29 cellular contexts compared by ENCODE assay signal in the genomic region with DNA sequence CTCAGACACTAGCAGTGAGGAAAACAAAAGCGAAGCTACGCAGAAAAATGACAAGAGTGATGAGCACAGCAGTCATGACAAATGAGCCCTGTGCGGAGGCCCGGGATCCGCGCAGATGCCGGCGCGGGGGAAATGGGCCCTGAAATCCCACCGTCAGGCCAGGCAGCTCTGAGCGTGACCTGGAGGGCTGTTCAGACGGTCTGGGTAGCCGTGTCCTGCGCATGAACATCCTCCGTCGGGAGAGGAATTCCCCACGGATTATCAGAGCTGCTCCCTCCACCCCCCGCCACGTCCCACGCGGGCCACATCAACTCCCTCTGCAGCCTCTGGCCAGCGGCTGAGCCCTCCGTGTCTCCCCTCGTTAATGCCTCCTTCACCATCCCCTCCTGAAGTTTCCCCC. TPM values are rescaled to one million over a fixed set of nuclear protein-coding genes. Genes with fewer than 3 reads are reported as not detected.
DNase-seq lines count a peak whose midpoint lies in the region; ATAC-seq and TF ChIP-seq lines count a peak whose summit lies in the region.
"Had no signal": no experiment of that assay in that cellular context is flagged by ENCODE, and none has a peak within 500 bp of the region (broad histone marks: within the 10 kb centered on the region; RNA-seq: fewer than 3 reads in every experiment).

No MANE protein-coding gene starts in this region.

- DNase-seq in Right ventricle myocardium superior: peak; percentile 40
- no peak for DNase-seq in right cardiac atrium
- DNase-seq in coronary artery (ENCODE audit: low spot score): no peak
- no peak for DNase-seq in transverse colon
- DNase-seq in dermis blood vessel endothelial cell: no peak
- no peak for DNase-seq in NCI-H128 (lab: John Stamatoyannopoulos, UW; ENCODE audit: unreplicated experiment)
- no peak for DNase-seq in UCSD-AML1 (lab: John Stamatoyannopoulos, UW; ENCODE audit: unreplicated experiment)
- DNase-seq: activated naive CD4-positive, alpha-beta T cell treated with anti-CD3 and anti-CD28 coated beads for 36 hours; activated T-cell treated with anti-CD3 and anti-CD28 coated beads, Interleukin-2, amount 50 U/mL, for 72 hours; brain microvascular endothelial cell; CD8-positive, alpha-beta T cell; DMS 273 treated with DMSO at 0.1 percent for 48 hours; effector CD4-positive, alpha-beta T cell; foreskin fibroblast; IMR-90; left colon; naive B cell; NCI-H187 treated with DMSO at 0.1 percent for 48 hours; NCI-H524 treated with DMSO at 0.1 percent for 48 hours; SIG-M5; stimulated activated CD4-positive, alpha-beta T cell treated with anti-CD3 and anti-CD28 coated beads, Interleukin-4, amount 100 ng/mL, for 4 hours; substantia nigra; SW 1271; T-helper 9 cell had no signal

- H3K27ac Mint-ChIP-seq in nephron: peak overlapping the region; percentile 92 to 94 (median 93)
- H3K27ac Mint-ChIP-seq: activated naive CD4-positive, alpha-beta T cell treated with anti-CD3 and anti-CD28 coated beads for 36 hours; activated T-cell treated with anti-CD3 and anti-CD28 coated beads, Interleukin-2, amount 50 U/mL, for 72 hours; CD8-positive, alpha-beta T cell; stimulated activated memory B cell treated with anti-CD40 and anti-IgM and Interleukin-4, amounts not matched to agents 10 μg/mL and 1 μg/mL and 100 μg/mL, for 72 hours had no signal

- peaks cover 10% of the 10 kb centered on the region for H3K36me3 Mint-ChIP-seq in nephron (ENCODE audit: low read depth)
- H3K36me3 Mint-ChIP-seq: CD8-positive, alpha-beta T cell; naive B cell; stimulated activated memory B cell treated with anti-CD40 and anti-IgM and Interleukin-4, amounts not matched to agents 10 μg/mL and 1 μg/mL and 100 μg/mL, for 72 hours had no signal

- H3K27me3 ChIP-seq in right cardiac atrium (ENCODE audit: control insufficient read depth, insufficient read depth) (no peaks in the 10 kb centered on the region), transverse colon (no peaks in the 10 kb centered on the region)
- H3K27me3 ChIP-seq: pancreas had no signal

- H3K4me3 ChIP-seq in right cardiac atrium (ENCODE audit: low read length): no peak overlapping the region
- H3K4me3 ChIP-seq in coronary artery: peak overlapping the region; percentile 12
- no peak overlapping the region for H3K4me3 ChIP-seq in transverse colon
- H3K4me3 ChIP-seq: pancreas had no signal

- no peak for TF ChIP-seq EP300 in transverse colon (IDR thresholded peaks at IDR 0.05; ENCODE audit: low read depth)

- H3K4me1 ChIP-seq in right cardiac atrium (ENCODE audit: control insufficient read depth, insufficient read depth, low read length) (no peaks in the 10 kb centered on the region), transverse colon (peaks cover 0 to 53% (median 28%) of the 10 kb centered on the region in 4 donors)
- H3K4me1 ChIP-seq: pancreas had no signal

- no peaks in the 10 kb centered on the region for H3K27me3 Mint-ChIP-seq in nephron (ENCODE audit: low read depth)
- H3K27me3 Mint-ChIP-seq: naive B cell; stimulated activated memory B cell treated with anti-CD40 and anti-IgM and Interleukin-4, amounts not matched to agents 10 μg/mL and 1 μg/mL and 100 μg/mL, for 72 hours had no signal

- 53% methylated on average over 24 of the region's 24 CpGs for WGBS in right cardiac atrium
- 51 to 79% methylated on average over 9 to 24 of the region's 24 CpGs for WGBS in transverse colon (ENCODE audit: low coverage in 1 of 2), 2 donors

- no peaks in the 10 kb centered on the region for H3K36me3 ChIP-seq in transverse colon
- H3K36me3 ChIP-seq: brain microvascular endothelial cell, pancreas had no signal

- TF ChIP-seq CTCF in coronary artery (IDR thresholded peaks at IDR 0.05) (no peak), nephron (IDR thresholded peaks at IDR 0.05; ENCODE audit: unreplicated experiment in 3 of 3) (no peak), transverse colon (IDR thresholded peaks at IDR 0.05) (no peak)

- in situ Hi-C loops in transverse colon (cut with MboI; ENCODE audit: low pct_ligation_motif_present in 1 of 4, low pct_unique_long_range_greater_than_20kb in 1 of 4, low sequenced_read_pairs in 3 of 4): no loop called here

- peaks cover 47% of the 10 kb centered on the region for H3K4me1 Mint-ChIP-seq in nephron
- H3K4me1 Mint-ChIP-seq: stimulated activated memory B cell treated with anti-CD40 and anti-IgM and Interleukin-4, amounts not matched to agents 10 μg/mL and 1 μg/mL and 100 μg/mL, for 72 hours had no signal

- intact Hi-C loops in Right ventricle myocardium superior (cut with DNase I) (no loop called here), right cardiac atrium (cut with DNase I) (no loop called here), transverse colon (cut with DNase I; ENCODE audit: low total_unique reads) (no loop called here)

- peak overlapping the region; percentile 46 to 57 (median 51) for H3K4me3 Mint-ChIP-seq in nephron
- H3K4me3 Mint-ChIP-seq: activated naive CD4-positive, alpha-beta T cell treated with anti-CD3 and anti-CD28 coated beads for 36 hours; activated T-cell treated with anti-CD3 and anti-CD28 coated beads, Interleukin-2, amount 50 U/mL, for 72 hours; CD8-positive, alpha-beta T cell; stimulated activated memory B cell treated with anti-CD40 and anti-IgM and Interleukin-4, amounts not matched to agents 10 μg/mL and 1 μg/mL and 100 μg/mL, for 72 hours had no signal

- H3K9me3 Mint-ChIP-seq in nephron: no peaks in the 10 kb centered on the region
- H3K9me3 Mint-ChIP-seq: activated naive CD4-positive, alpha-beta T cell treated with anti-CD3 and anti-CD28 coated beads for 36 hours; activated T-cell treated with anti-CD3 and anti-CD28 coated beads, Interleukin-2, amount 50 U/mL, for 72 hours; CD8-positive, alpha-beta T cell; naive B cell; stimulated activated memory B cell treated with anti-CD40 and anti-IgM and Interleukin-4, amounts not matched to agents 10 μg/mL and 1 μg/mL and 100 μg/mL, for 72 hours had no signal

- no peaks in the 10 kb centered on the region for H3K9me3 ChIP-seq in right cardiac atrium (ENCODE audit: control insufficient read depth, low read length)
- no peaks in the 10 kb centered on the region for H3K9me3 ChIP-seq in transverse colon
- H3K9me3 ChIP-seq: pancreas had no signal

- H3K27ac ChIP-seq in right cardiac atrium (ENCODE audit: low read length) (no peak overlapping the region), coronary artery (peak overlapping the region in 1 of 2 donors; percentile 19), transverse colon (peak overlapping the region; percentile 8 to 77 (median 56))
- H3K27ac ChIP-seq: 22Rv1, brain microvascular endothelial cell, pancreas had no signal

- TF ChIP-seq POLR2A in transverse colon (IDR thresholded peaks at IDR 0.05): no peak

- ATAC-seq in Right ventricle myocardium superior (ENCODE audit: poor library complexity) (peak; percentile 13), right cardiac atrium (no peak)
- ATAC-seq: activated T-cell treated with anti-CD3 and anti-CD28 coated beads, Interleukin-2, amount 50 U/mL, for 72 hours; CD8-positive, alpha-beta T cell; left colon; Panc1; stimulated activated memory B cell treated with anti-CD40 and anti-IgM and Interleukin-4, amounts not matched to agents 10 μg/mL and 1 μg/mL and 100 μg/mL, for 72 hours had no signal

RNA-seq across cellular contexts. Expression of a gene that starts 15.2 kb away (rescaled TPM):
- 3.3 TPM for total RNA-seq in Right ventricle myocardium superior
- total RNA-seq in right cardiac atrium: 1 to 10 TPM; 1.5 to 2.8 (median 2.3) TPM
- polyA plus RNA-seq in right cardiac atrium: 4.1 TPM
- 100 to 1,000 TPM in 3 of 4 donors, 10 to 100 TPM in 1; 65.7 to 673 (median 364) TPM for total RNA-seq in transverse colon
- total RNA-seq in dermis blood vessel endothelial cell: 1.9 and 3.5 TPM in 2 replicates

Comparison
In these comparisons a context has a peak if more than half of its experiments do, and no peak if none do; other contexts are left out.
1. RNA of a gene that starts 15.2 kb away (total RNA-seq): 65.7 to 673 TPM in transverse colon; 3.3 TPM in Right ventricle myocardium superior (single experiment), 1.5 to 2.8 TPM in right cardiac atrium and 1.9 to 3.5 TPM in dermis blood vessel endothelial cell; every median in the first group is over 10 times any median in the second.